14 cellular contexts compared by ENCODE assay signal in genomic region chr2:28764909-28765308, GRCh38.
"Had no signal": no experiment of that assay in that cellular context is flagged by ENCODE, and none has a peak within 500 bp of the region (broad histone marks: within the 10 kb centered on the region; RNA-seq: fewer than 3 reads in every experiment).

No MANE protein-coding gene starts in this region.

- H3K36me3 ChIP-seq: colonic mucosa had no signal

- H3K27me3 ChIP-seq: ascending aorta, colonic mucosa, gastrocnemius medialis, heart right ventricle, tibial artery had no signal

- H3K27ac Mint-ChIP-seq: activated CD4-positive, alpha-beta memory T cell treated with anti-CD3 and anti-CD28 coated beads, Interleukin-2, amount 10 ng/mL, durations not matched to agents 7 days and 5 days had no signal

- H3K4me3 ChIP-seq: colonic mucosa, gastrocnemius medialis, heart right ventricle, left ventricle myocardium inferior, skin epidermis, tibial artery had no signal

- H3K9me3 ChIP-seq: ascending aorta, colonic mucosa, gastrocnemius medialis, heart right ventricle, left ventricle myocardium inferior, tibial artery had no signal

- DNase-seq: activated CD4-positive, alpha-beta memory T cell treated with anti-CD3 and anti-CD28 coated beads, Interleukin-2, amount 10 ng/mL, durations not matched to agents 7 days and 5 days; activated CD8-positive, alpha-beta memory T cell treated with anti-CD3 and anti-CD28 coated beads, Interleukin-2, amount 50 U/mL, for 48 hours; colonic mucosa; effector CD4-positive, alpha-beta T cell; gastrocnemius medialis; heart right ventricle; left ventricle myocardium inferior; mesenchymal stem cell; SW 1271; T-helper 9 cell; tibial artery had no signal

- H3K27ac ChIP-seq: ascending aorta, colonic mucosa, heart right ventricle, left ventricle myocardium inferior, parathyroid adenoma, skin epidermis, tibial artery had no signal

- ATAC-seq: gastrocnemius medialis had no signal

- H3K9me3 Mint-ChIP-seq: activated CD4-positive, alpha-beta memory T cell treated with anti-CD3 and anti-CD28 coated beads, Interleukin-2, amount 10 ng/mL, durations not matched to agents 7 days and 5 days had no signal

- H3K4me3 Mint-ChIP-seq: activated CD4-positive, alpha-beta memory T cell treated with anti-CD3 and anti-CD28 coated beads, Interleukin-2, amount 10 ng/mL, durations not matched to agents 7 days and 5 days had no signal

- H3K27me3 Mint-ChIP-seq: activated CD4-positive, alpha-beta memory T cell treated with anti-CD3 and anti-CD28 coated beads, Interleukin-2, amount 10 ng/mL, durations not matched to agents 7 days and 5 days had no signal

- H2AFZ ChIP-seq: parathyroid adenoma had no signal
